ENCODE assay signal across 21 cellular contexts in genomic region chr21:17763286-17764037, GRCh38.
"Had no signal": no experiment of that assay in that cellular context is flagged by ENCODE, and none has a peak within 500 bp of the region (broad histone marks: within the 10 kb centered on the region; RNA-seq: fewer than 3 reads in every experiment).

No MANE protein-coding gene starts in this region.

- H3K9me3 Mint-ChIP-seq: activated naive CD4-positive, alpha-beta T cell treated with anti-CD3 and anti-CD28 coated beads, Interleukin-2, amount 50 U/mL, for 24 hours; activated T-cell treated with anti-CD3 and anti-CD28 coated beads, Interleukin-2, amount 50 U/mL, for 24 hours had no signal

- H3K27ac Mint-ChIP-seq: activated CD8-positive, alpha-beta memory T cell treated with anti-CD3 and anti-CD28 coated beads, Interleukin-2, amount 10 ng/mL, durations not matched to agents 7 days and 5 days; activated naive CD4-positive, alpha-beta T cell treated with anti-CD3 and anti-CD28 coated beads, Interleukin-2, amount 50 U/mL, for 24 hours; activated T-cell treated with anti-CD3 and anti-CD28 coated beads, Interleukin-2, amount 50 U/mL, for 24 hours; activated T-helper 1 cell treated with anti-CD3 and anti-CD28 coated beads, Interleukin-12 subunit alpha, Interleukin-12 subunit beta, Interleukin-2, Interleukin-4 antibody, amounts not matched to agents 30 ng/mL and 10 ng/mL and 1 ng/mL, durations not matched to agents 14 hours and 24 hours and 36 hours; T-helper 17 cell; WTC11 had no signal

- ATAC-seq: activated CD8-positive, alpha-beta memory T cell treated with anti-CD3 and anti-CD28 coated beads, Interleukin-2, amount 10 ng/mL, durations not matched to agents 7 days and 5 days; T-helper 17 cell; WTC11 had no signal

- H3K4me3 Mint-ChIP-seq: activated CD8-positive, alpha-beta memory T cell treated with anti-CD3 and anti-CD28 coated beads, Interleukin-2, amount 10 ng/mL, durations not matched to agents 7 days and 5 days; activated naive CD4-positive, alpha-beta T cell treated with anti-CD3 and anti-CD28 coated beads, Interleukin-2, amount 50 U/mL, for 24 hours; activated T-cell treated with anti-CD3 and anti-CD28 coated beads, Interleukin-2, amount 50 U/mL, for 24 hours; activated T-helper 1 cell treated with anti-CD3 and anti-CD28 coated beads, Interleukin-12 subunit alpha, Interleukin-12 subunit beta, Interleukin-2, Interleukin-4 antibody, amounts not matched to agents 30 ng/mL and 10 ng/mL and 1 ng/mL, durations not matched to agents 14 hours and 24 hours and 36 hours; T-helper 17 cell; WTC11 had no signal

- H3K27me3 Mint-ChIP-seq: activated CD8-positive, alpha-beta memory T cell treated with anti-CD3 and anti-CD28 coated beads, Interleukin-2, amount 10 ng/mL, durations not matched to agents 7 days and 5 days; activated naive CD4-positive, alpha-beta T cell treated with anti-CD3 and anti-CD28 coated beads, Interleukin-2, amount 50 U/mL, for 24 hours; activated T-cell treated with anti-CD3 and anti-CD28 coated beads, Interleukin-2, amount 50 U/mL, for 24 hours; T-helper 17 cell had no signal

- DNase-seq: activated CD4-positive, alpha-beta T cell treated with anti-CD3 and anti-CD28 coated beads for 48 hours; activated CD4-positive, alpha-beta T cell treated with anti-CD3 and anti-CD28 coated beads, Interleukin-2, amount 50 U/mL, for 48 hours; activated CD4-positive, CD25-positive, alpha-beta regulatory T cell treated with anti-CD3 and anti-CD28 coated beads, Interleukin-2, amount 50 U/mL, for 72 hours; activated CD8-positive, alpha-beta memory T cell treated with anti-CD3 and anti-CD28 coated beads, Interleukin-2, amount 10 ng/mL, durations not matched to agents 7 days and 5 days; activated effector memory CD4-positive, alpha-beta T cell treated with Interleukin-2 at 50 U/mL for 16 hours; activated naive CD4-positive, alpha-beta T cell; activated T-cell treated with anti-CD3 and anti-CD28 coated beads, Interleukin-2, amount 50 U/mL, for 24 hours; aorta; MM.1S; NCI-H1105 treated with DMSO at 0.1 percent for 48 hours; NCI-H1436 treated with DMSO at 0.1 percent for 48 hours; NCI-H187; NCI-H2081; NCI-H526; NCI-H82; SIG-M5; T-helper 17 cell; T-helper 9 cell had no signal

- H3K4me1 Mint-ChIP-seq: activated CD8-positive, alpha-beta memory T cell treated with anti-CD3 and anti-CD28 coated beads, Interleukin-2, amount 10 ng/mL, durations not matched to agents 7 days and 5 days; activated naive CD4-positive, alpha-beta T cell treated with anti-CD3 and anti-CD28 coated beads, Interleukin-2, amount 50 U/mL, for 24 hours; T-helper 17 cell had no signal

- H3K36me3 Mint-ChIP-seq: activated naive CD4-positive, alpha-beta T cell treated with anti-CD3 and anti-CD28 coated beads, Interleukin-2, amount 50 U/mL, for 24 hours; WTC11 had no signal
